Comparison of ENCODE assay signal across 22 cellular contexts in the genomic region with DNA sequence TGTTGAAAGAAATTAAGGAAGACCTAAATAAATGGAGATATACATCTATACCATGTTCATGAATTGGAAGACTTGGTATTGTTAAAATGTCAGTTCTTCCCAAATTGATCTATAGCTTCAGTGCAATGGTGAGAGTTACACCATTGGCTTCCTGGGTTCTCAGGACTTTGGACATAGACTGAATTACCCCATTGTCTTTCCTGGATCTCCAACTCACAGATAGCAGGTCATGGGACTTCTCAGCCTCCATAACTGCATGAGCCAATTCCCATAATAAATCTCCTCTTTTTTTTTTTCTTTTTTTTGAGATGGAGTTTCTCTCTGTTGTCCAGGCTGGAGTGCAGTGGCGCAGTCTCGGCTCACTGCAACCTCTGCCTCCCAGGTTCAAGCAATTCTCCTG. TPM values are rescaled to one million over a fixed set of nuclear protein-coding genes. Genes with fewer than 3 reads are reported as not detected.
DNase-seq lines count a peak whose midpoint lies in the region; ATAC-seq, FAIRE-seq and TF ChIP-seq lines count a peak whose summit lies in the region.
"Had no signal": no experiment of that assay in that cellular context is flagged by ENCODE, and none has a peak within 500 bp of the region (broad histone marks: within the 10 kb centered on the region; RNA-seq: fewer than 3 reads in every experiment).

No MANE protein-coding gene starts in this region.

- peaks cover 7% of the 10 kb centered on the region for H3K27me3 ChIP-seq in endodermal cell (ENCODE audit: control insufficient read depth, insufficient read depth, low read length, poor library complexity, severe bottlenecking)
- H3K27me3 ChIP-seq: BLaER1 treated with 17β-estradiol and CSF1 and Interleukin-3, amounts not matched to agents 10 nM and 100 nM had no signal

- H3K27ac Mint-ChIP-seq in endodermal cell = no peak overlapping the region
- H3K27ac Mint-ChIP-seq: B cell; CD4-positive, alpha-beta T cell; CD8-positive, alpha-beta T cell had no signal

- DNase-seq in A549 (ENCODE audit: low read depth in 1 of 2, low spot score in 1 of 2) (no peak), SK-MEL-5 (ENCODE audit: low read depth, low spot score) (peak; percentile 34), endodermal cell (peak; percentile 0), HEK293T (ENCODE audit: extremely low spot score) (no peak), cortex of kidney (lab: John Stamatoyannopoulos, UW) (no peak)
- DNase-seq: 8988T; AML-193; Caco-2; Calu3; CD4-positive, alpha-beta T cell; CD8-positive, alpha-beta T cell; DMS79 treated with DMSO at 0.1 percent for 48 hours; GF-D8 had no signal

- peaks cover 24% of the 10 kb centered on the region for H3K27me3 Mint-ChIP-seq in endodermal cell (ENCODE audit: insufficient read depth)

- H3K4me2 ChIP-seq in A549 = no peak overlapping the region
- H3K4me2 ChIP-seq: BLaER1 treated with 17β-estradiol and CSF1 and Interleukin-3, amounts not matched to agents 10 nM and 100 nM had no signal

- H3K9me3 ChIP-seq in A549 (no peaks in the 10 kb centered on the region), endodermal cell (ENCODE audit: control insufficient read depth, low read length) (no peaks in the 10 kb centered on the region)
- H3K9me3 ChIP-seq: BLaER1 treated with 17β-estradiol and CSF1 and Interleukin-3, amounts not matched to agents 10 nM and 100 nM; Caco-2 had no signal

- POLR2A ChIA-PET in A549 (lab: Yijun Ruan, JAX) (interaction anchor here (0.6 to 0.7 kb wide), 3 partner anchors 29 to 112 kb away, joined by 3 to 5 read pairs (median 4); no protein-coding TSS in a partner anchor), HEK293T (lab: Yijun Ruan, JAX) (no interaction called here)

- peaks cover 5% of the 10 kb centered on the region for H3K4me1 ChIP-seq in A549
- H3K4me1 ChIP-seq in endodermal cell (ENCODE audit: control insufficient read depth, insufficient read depth, low read length) = no peaks in the 10 kb centered on the region

- no peaks in the 10 kb centered on the region for H3K9me3 Mint-ChIP-seq in endodermal cell
- H3K9me3 Mint-ChIP-seq: CD4-positive, alpha-beta T cell; CD8-positive, alpha-beta T cell had no signal

- TF ChIP-seq RAD21 in A549 (conservative IDR thresholded peaks at IDR 0.05 in 1 of 2, IDR thresholded peaks at IDR 0.05 in 1 of 2) = no peak

- no peaks in the 10 kb centered on the region for H3K36me3 Mint-ChIP-seq in endodermal cell (ENCODE audit: low read depth)
- H3K36me3 Mint-ChIP-seq: CD8-positive, alpha-beta T cell had no signal

- 28% methylated on average over 2 of the region's 2 CpGs for WGBS in A549 (ENCODE audit: missing lambda C conversion rate)
- 80 to 100% methylated on average over 2 of the region's 2 CpGs for WGBS in endodermal cell (ENCODE audit: insufficient coverage in 1 of 2, insufficient read length in 1 of 2), 2 experiments

- TF ChIP-seq CTCF in A549 (IDR thresholded peaks at IDR 0.05) (no peak), endodermal cell (conservative IDR thresholded peaks at IDR 0.05) (no peak)

- FAIRE-seq in A549 (lab: Jason Lieb, UNC) = peak; percentile 39
- FAIRE-seq: A204.1, D721Med, G401.6, GM12891, GM19239 had no signal

- no peak overlapping the region for H3K27ac ChIP-seq in A549
- H3K27ac ChIP-seq in endodermal cell (ENCODE audit: low read depth, low read length) = no peak overlapping the region
- H3K27ac ChIP-seq: BLaER1 treated with 17β-estradiol and CSF1 and Interleukin-3, amounts not matched to agents 10 nM and 100 nM; C4-2B had no signal

- H3K9ac ChIP-seq in endodermal cell (ENCODE audit: extremely low read depth, low read length, poor library complexity, severe bottlenecking) = no peak overlapping the region
- H3K9ac ChIP-seq: BLaER1 treated with 17β-estradiol and CSF1 and Interleukin-3, amounts not matched to agents 10 nM and 100 nM had no signal

- H3K4me1 Mint-ChIP-seq in endodermal cell = peaks cover 9% of the 10 kb centered on the region

- in situ Hi-C loops in SK-MEL-5 (cut with HindIII; ENCODE audit: low pct_unique_long_range_greater_than_20kb, low sequenced_read_pairs) = no loop called here

- ATAC-seq in A549 (no peak), HG03520 (IDR thresholded peaks at IDR 0.05; ENCODE audit: unreplicated experiment) (no peak)
- ATAC-seq: CD8-positive, alpha-beta T cell had no signal

- H3K4me3 ChIP-seq in A549 = no peak overlapping the region
- H3K4me3 ChIP-seq in endodermal cell (ENCODE audit: low read length) = no peak overlapping the region
- H3K4me3 ChIP-seq: BLaER1 treated with 17β-estradiol and CSF1 and Interleukin-3, amounts not matched to agents 10 nM and 100 nM had no signal

- no peak overlapping the region for H3K4me3 Mint-ChIP-seq in endodermal cell
- H3K4me3 Mint-ChIP-seq: B cell; CD4-positive, alpha-beta T cell; CD8-positive, alpha-beta T cell had no signal

- no peak for TF ChIP-seq POLR2A in A549 (IDR thresholded peaks at IDR 0.05; ENCODE audit: low read length)

- no peak for TF ChIP-seq EP300 in A549 (IDR thresholded peaks at IDR 0.05)

- H3K36me3 ChIP-seq in endodermal cell (ENCODE audit: control insufficient read depth, insufficient read depth, low read length) = no peaks in the 10 kb centered on the region
- H3K36me3 ChIP-seq: BLaER1 treated with 17β-estradiol and CSF1 and Interleukin-3, amounts not matched to agents 10 nM and 100 nM had no signal

- CTCF ChIA-PET in A549 (lab: Yijun Ruan, JAX) (interaction anchor here (0.6 to 18.7 kb wide), 14 partner anchors 8 to 240 kb away, joined by 3 to 348 read pairs (median 4); no protein-coding TSS in a partner anchor), HEK293T (lab: Yijun Ruan, JAX) (interaction anchor here (0.7 kb wide), 1 partner anchor 84 kb away, joined by 5 read pairs; no protein-coding TSS in a partner anchor)

TF ChIP-seq in A549, 52 proteins besides CTCF, POLR2A, EP300 and RAD21:
- no peak for TF ChIP-seq RFX5 (IDR thresholded peaks at IDR 0.05)
TF ChIP-seq in A549: peak in this region for 0.

TF ChIP-seq in HEK293T, 16 proteins besides CTCF, POLR2A, EP300 and RAD21:
- TF ChIP-seq FOXA1 (IDR thresholded peaks at IDR 0.05) = no peak
- no peak for TF ChIP-seq ARNT (IDR thresholded peaks at IDR 0.05)
- no peak for TF ChIP-seq FOXM1 (IDR thresholded peaks at IDR 0.05; ENCODE audit: borderline replicate concordance)
- no peak for TF ChIP-seq SP1 (IDR thresholded peaks at IDR 0.05)
- no peak for TF ChIP-seq FOXK2 (IDR thresholded peaks at IDR 0.05)
- TF ChIP-seq HDGF (IDR thresholded peaks at IDR 0.05; ENCODE audit: borderline replicate concordance) = no peak
- TF ChIP-seq PKNOX1 (IDR thresholded peaks at IDR 0.05) = no peak
- TF ChIP-seq ZNF384 (IDR thresholded peaks at IDR 0.05) = no peak
- TF ChIP-seq NFRKB (IDR thresholded peaks at IDR 0.05) = no peak
- no peak for TF ChIP-seq L3MBTL2 (conservative IDR thresholded peaks at IDR 0.05)
- no peak for TF ChIP-seq ELF4 (IDR thresholded peaks at IDR 0.05)
- no peak for TF ChIP-seq LEF1 (IDR thresholded peaks at IDR 0.05; ENCODE audit: borderline replicate concordance)

RNA-seq across cellular contexts. Expression of gene CCNE1, which starts 38.7 kb away (rescaled TPM):
- polyA plus RNA-seq in A549 (2011; rRNA removed) = 15.4 and 18.3 TPM in 2 replicates
- polyA plus RNA-seq in A549 (2012; cell fraction: cytosol; rRNA removed) = 20.9 and 21.4 TPM in 2 replicates
- polyA plus RNA-seq in A549 (2012; cell fraction: nucleus; rRNA removed) = 21.9 and 34.2 TPM in 2 replicates
- polyA plus RNA-seq in A549 (2017; fragmentation: RNase III; extraction: RNeasy Plus Mini Kit Qiagen cat#74134 plus additional on column Dnase treatment) = 25.0 to 26.9 TPM (median 25.2 TPM) in 3 replicates
- 14.1 and 15.5 TPM in 2 replicates for polyA minus RNA-seq in A549 (2011; rRNA and poly(A)+ RNA removed)
- total RNA-seq in SK-MEL-5 (2014; rRNA removed; shearing (Covaris generic)) = 13.8 and 18.3 TPM in 2 replicates
- polyA plus RNA-seq in SK-MEL-5 (2015; cell fraction: cytosol; rRNA removed) = 15.1 and 20.6 TPM in 2 replicates
- polyA plus RNA-seq in SK-MEL-5 (2015; cell fraction: nucleus; rRNA removed) = 44.0 and 45.6 TPM in 2 replicates
- total RNA-seq in endodermal cell = 10 to 100 TPM; 33.3 to 34.9 TPM
- polyA plus RNA-seq in endodermal cell (2013, experiment 1 of 2) = 16.2 TPM
- 15.1 TPM for polyA plus RNA-seq in endodermal cell (2013, experiment 2 of 2)

Comparison
In these comparisons a context has a peak if more than half of its experiments do, and no peak if none do; other contexts are left out.
1. DNase-seq: peak in SK-MEL-5 (single experiment) and endodermal cell (single experiment); none in A549 (0 of 2), HEK293T (single experiment) and cortex of kidney (single experiment).